Comparison of ENCODE assay signal across 18 cellular contexts in genomic region chr7:143846692-143847091, GRCh38. TPM values are rescaled to one million over a fixed set of nuclear protein-coding genes. Genes with fewer than 3 reads are reported as not detected.
DNase-seq lines count a peak whose midpoint lies in the region; ATAC-seq, FAIRE-seq and TF ChIP-seq lines count a peak whose summit lies in the region.
"Had no signal": no experiment of that assay in that cellular context is flagged by ENCODE, and none has a peak within 500 bp of the region (broad histone marks: within the 10 kb centered on the region; RNA-seq: fewer than 3 reads in every experiment).

No MANE protein-coding gene starts in this region.

- H3K4me1 ChIP-seq in K562 (replicated peaks in 1 of 2; ENCODE audit: control insufficient read depth in 2 of 2, insufficient read depth in 2 of 2, low read length in 2 of 2): no peaks in the 10 kb centered on the region
- H3K4me1 ChIP-seq: Caco-2 had no signal

- H3K9ac ChIP-seq in K562 (ENCODE audit: insufficient read depth in 1 of 2, low read depth in 2 of 2, low read length in 2 of 2): no peak overlapping the region

- H3K36me3 ChIP-seq in K562 (ENCODE audit: control insufficient read depth, insufficient read depth, low read length): no peaks in the 10 kb centered on the region

- no peaks in the 10 kb centered on the region for H3K9me3 ChIP-seq in K562 (replicated peaks; ENCODE audit: control insufficient read depth, insufficient read depth, low read depth, low read length)

- 45% methylated on average over 2 of the region's 2 CpGs for WGBS in K562 (ENCODE audit: insufficient coverage, low coverage, missing lambda C conversion rate)

- no peak overlapping the region for H2AFZ ChIP-seq in K562 (ENCODE audit: low read depth, low read length)

- FAIRE-seq in K562 (lab: Jason Lieb, UNC) (no peak), GM12892 (lab: Jason Lieb, UNC) (no peak)

- no peaks in the 10 kb centered on the region for H3K79me2 ChIP-seq in K562 (ENCODE audit: control insufficient read depth, insufficient read depth, low read length)

- CTCF ChIA-PET in K562 (lab: Yijun Ruan, JAX; ENCODE audit: low intra/inter-chr PET ratio): no interaction called here

- in situ Hi-C loops in K562 (cut with MboI): no loop called here

- H3K4me2 ChIP-seq in K562 (ENCODE audit: insufficient read depth, low read length): no peak overlapping the region

- no peak overlapping the region for H3K4me3 ChIP-seq in K562
- H3K4me3 ChIP-seq: SK-N-MC had no signal

- TF ChIP-seq POLR2A in K562 (conservative IDR thresholded peaks at IDR 0.05) (no peak), GM12892 (IDR thresholded peaks at IDR 0.05; ENCODE audit: low read depth, low read length) (no peak)

- no TSS peak for BruUV-seq in K562 (replicated peaks; lab: Mats Ljungman, UMichigan)

- POLR2A ChIA-PET in K562 (lab: Yijun Ruan, JAX): no interaction called here

- TF ChIP-seq CTCF in K562 (IDR thresholded peaks at IDR 0.05 in 2 of 3, conservative IDR thresholded peaks at IDR 0.05 in 1 of 3; ENCODE audit: insufficient read depth in 2 of 3, low read depth in 1 of 3, low read length in 3 of 3): no peak

- no peak for DNase-seq in K562 (ENCODE audit: extremely low read depth in 1 of 4, low spot score in 3 of 4)
- DNase-seq in NCI-H1417 (lab: John Stamatoyannopoulos, UW): no peak
- no peak for DNase-seq in GM12892 (ENCODE audit: insufficient read length)
- no peak for DNase-seq in A172 (ENCODE audit: low spot score)
- DNase-seq: Caco-2, EL, HFFc6, KG1, NCI-H146, NCI-H2081 treated with DMSO at 0.1 percent for 48 hours, NCI-H510A, NCI-H774, Right ventricle myocardium superior, T1000 had no signal

- H3K27me3 ChIP-seq in K562 (ENCODE audit: control insufficient read depth in 2 of 2, insufficient read depth in 2 of 2, low read length in 2 of 2): no peaks in the 10 kb centered on the region

- intact Hi-C loops in K562 (cut with micrococcal nuclease): no loop called here

- no peaks in the 10 kb centered on the region for H3K9me1 ChIP-seq in K562 (ENCODE audit: control insufficient read depth, insufficient read depth, low read length)

- no peak for TF ChIP-seq EP300 in K562 (IDR thresholded peaks at IDR 0.05; ENCODE audit: low read length)

- no peak for TF ChIP-seq RAD21 in K562 (CRISPR knock-in tag; conservative IDR thresholded peaks at IDR 0.05 in 1 of 2, IDR thresholded peaks at IDR 0.05 in 1 of 2)

- H3K27ac ChIP-seq in K562 (ENCODE audit: extremely low read depth, low read depth, low read length): no peak overlapping the region
- H3K27ac ChIP-seq: SK-N-MC had no signal

- ATAC-seq in GM18858 (IDR thresholded peaks at IDR 0.05; ENCODE audit: unreplicated experiment) (peak; percentile 51), GM21447 (IDR thresholded peaks at IDR 0.05; ENCODE audit: unreplicated experiment) (peak; percentile 73), HG03342 (IDR thresholded peaks at IDR 0.05; ENCODE audit: unreplicated experiment) (peak; percentile 57), K562 (no peak)

- H4K20me1 ChIP-seq in K562 (replicated peaks; ENCODE audit: control insufficient read depth, insufficient read depth, low read length): no peaks in the 10 kb centered on the region

TF ChIP-seq in K562, 482 proteins besides CTCF, POLR2A, EP300 and RAD21:
- peak; percentile 42; the same call in 1 of the 2 replicates for TF ChIP-seq HLTF (IDR thresholded peaks at IDR 0.05)
- no peak for TF ChIP-seq POLR2AphosphoS5 (IDR thresholded peaks at IDR 0.05; ENCODE audit: control insufficient read depth, insufficient read depth, low read depth, low read length)
- no peak for TF ChIP-seq RB1 (IDR thresholded peaks at IDR 0.05; ENCODE audit: low read depth)

RNA-seq across cellular contexts. Expression of gene TCAF1, which starts 55.3 kb away (rescaled TPM):
- 31.5 and 50.2 TPM in 2 replicates for total RNA-seq in K562 (2011; cell fraction: chromatin; rRNA removed; ENCODE audit: low replicate concordance)
- 16.2 and 20.5 TPM in 2 replicates for total RNA-seq in K562 (2011; cell fraction: nucleolus; rRNA removed)
- total RNA-seq in K562 (2011; cell fraction: nucleoplasm; rRNA removed): 16.9 and 23.0 TPM in 2 replicates
- total RNA-seq in K562 (2014; rRNA removed): 23.4 and 25.0 TPM in 2 replicates
- 30.1 and 34.2 TPM in 2 replicates for total RNA-seq in K562 (2014; rRNA removed; fragmentation: Illumina TruSeq; extraction: Trizol)
- total RNA-seq in K562 (2015; rRNA removed; fragmentation: Illumina TruSeq; extraction: Trizol): 30.5 and 32.0 TPM in 2 replicates
- total RNA-seq in K562 (2021): 51.3 and 52.2 TPM in 2 replicates
- 24.4 and 38.6 TPM in 2 replicates for polyA plus RNA-seq in K562 (2011; rRNA removed)
- 27.4 and 34.9 TPM in 2 replicates for polyA plus RNA-seq in K562 (2011; cell fraction: cytosol; rRNA removed)
- polyA plus RNA-seq in K562 (2011; cell fraction: nucleus; rRNA removed): 29.5 and 33.3 TPM in 2 replicates
- polyA plus RNA-seq in K562 (2012): 38.3 and 40.8 TPM in 2 replicates
- polyA plus RNA-seq in K562 (2014; fragmentation: Illumina TruSeq; extraction: Trizol): 39.2 and 45.9 TPM in 2 replicates
- polyA plus RNA-seq in K562 (2014; fragmentation: Nextera tagmentation; extraction: Ambion mirVana): 1 to 10 TPM; 6.2 to 9.6 TPM
- polyA plus RNA-seq in K562 (2014; rRNA removed): 22.1 and 24.2 TPM in 2 replicates
- polyA minus RNA-seq in K562 (2011; rRNA and poly(A)+ RNA removed): 64.3 and 93.5 TPM in 2 replicates
- polyA minus RNA-seq in K562 (2011; cell fraction: cytosol; rRNA and poly(A)+ RNA removed): 34.4 and 36.3 TPM in 2 replicates
- polyA minus RNA-seq in K562 (2011; cell fraction: nucleus; rRNA and poly(A)+ RNA removed): 22.9 and 40.4 TPM in 2 replicates
- polyA plus RNA-seq in GM12892 (2012; ENCODE audit: missing spikeins): 8.5 TPM
- total RNA-seq in A172 (2014; rRNA removed; shearing (Covaris generic)): 53.5 and 63.2 TPM in 2 replicates
